Comparison of ENCODE assay signal across 22 cellular contexts in the genomic region with DNA sequence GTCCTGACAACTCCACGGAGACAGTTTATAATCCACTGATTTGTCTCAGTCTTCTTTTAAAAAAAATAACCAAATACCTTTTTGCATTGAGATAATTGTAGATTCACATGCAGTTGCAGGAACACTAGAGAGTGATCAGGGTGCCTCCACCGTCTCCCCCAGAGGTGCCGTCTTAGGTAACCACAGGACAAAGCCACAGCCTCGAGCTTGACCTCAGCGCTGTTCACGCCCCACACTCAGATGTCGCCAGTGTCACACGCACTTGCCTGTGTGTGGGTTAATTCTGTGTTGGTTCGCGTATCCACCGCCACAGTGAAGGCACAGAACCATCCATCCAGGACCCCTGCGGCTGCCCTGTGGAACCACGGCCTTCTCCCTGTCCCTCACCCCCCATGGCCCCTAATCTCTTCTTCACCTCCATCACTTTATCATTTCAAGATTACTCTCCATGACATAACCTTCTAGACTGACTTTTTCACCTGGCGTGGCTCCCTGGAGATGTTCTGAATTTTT.
"Had no signal": no experiment of that assay in that cellular context is flagged by ENCODE, and none has a peak within 500 bp of the region (broad histone marks: within the 10 kb centered on the region; RNA-seq: fewer than 3 reads in every experiment).

No MANE protein-coding gene starts in this region.

- H3K27me3 ChIP-seq: adrenal gland had no signal

- H3K36me3 Mint-ChIP-seq: activated naive CD8-positive, alpha-beta T cell treated with anti-CD3 and anti-CD28 coated beads, Interleukin-2, amount 10 ng/mL, durations not matched to agents 7 days and 5 days; WTC11 had no signal

- H3K4me1 ChIP-seq: adrenal gland had no signal

- H3K9me3 ChIP-seq: adrenal gland had no signal

- H3K9me3 Mint-ChIP-seq: activated naive CD8-positive, alpha-beta T cell treated with anti-CD3 and anti-CD28 coated beads, Interleukin-2, amount 10 ng/mL, durations not matched to agents 7 days and 5 days; T-helper 1 cell treated with Interleukin-12 subunit alpha and Interleukin-12 subunit beta and Interleukin-4 antibody, amounts not matched to agents 30 μg/mL and 1 μg/mL, for 36 hours had no signal

- H3K27me3 Mint-ChIP-seq: activated naive CD8-positive, alpha-beta T cell treated with anti-CD3 and anti-CD28 coated beads, Interleukin-2, amount 10 ng/mL, durations not matched to agents 7 days and 5 days had no signal

- DNase-seq: activated CD4-positive, alpha-beta T cell treated with anti-CD3 and anti-CD28 coated beads for 48 hours; activated CD4-positive, alpha-beta T cell treated with anti-CD3 and anti-CD28 coated beads, Interleukin-2, amount 50 U/mL, for 4 hours; activated CD4-positive, CD25-positive, alpha-beta regulatory T cell treated with anti-CD3 and anti-CD28 coated beads, Interleukin-2, amount 50 U/mL, for 72 hours; activated CD8-positive, alpha-beta memory T cell treated with anti-CD3 and anti-CD28 coated beads, Interleukin-2, amount 50 U/mL, for 48 hours; activated CD8-positive, alpha-beta T cell treated with anti-CD3 and anti-CD28 coated beads, Interleukin-2, amount 10 ng/mL, durations not matched to agents 7 days and 5 days; activated naive CD4-positive, alpha-beta T cell treated with anti-CD3 and anti-CD28 coated beads, Interleukin-2, amount 50 U/mL, for 16 hours; activated naive CD8-positive, alpha-beta T cell treated with anti-CD3 and anti-CD28 coated beads, Interleukin-2, amount 10 ng/mL, durations not matched to agents 7 days and 5 days; activated T-cell treated with anti-CD3 and anti-CD28 coated beads, Interleukin-2, amount 50 U/mL, for 1 hour; anterior cingulate cortex; IMR-90; Kasumi-1; KBM-7; NCI-H1930; NCI-H2171 treated with DMSO at 0.1 percent for 48 hours; NCI-H226; NCI-H526; NCI-H774; T-helper 9 cell had no signal

- H3K36me3 ChIP-seq: adrenal gland had no signal

- H3K27ac ChIP-seq: adrenal gland, SK-N-MC had no signal

- H3K4me3 ChIP-seq: adrenal gland, SK-N-MC had no signal

- H3K4me1 Mint-ChIP-seq: activated naive CD8-positive, alpha-beta T cell treated with anti-CD3 and anti-CD28 coated beads, Interleukin-2, amount 10 ng/mL, durations not matched to agents 7 days and 5 days had no signal

- ATAC-seq: activated CD8-positive, alpha-beta T cell treated with anti-CD3 and anti-CD28 coated beads, Interleukin-2, amount 10 ng/mL, durations not matched to agents 7 days and 5 days; WTC11 had no signal

- H3K27ac Mint-ChIP-seq: activated CD8-positive, alpha-beta T cell treated with anti-CD3 and anti-CD28 coated beads, Interleukin-2, amount 10 ng/mL, durations not matched to agents 7 days and 5 days; activated naive CD8-positive, alpha-beta T cell treated with anti-CD3 and anti-CD28 coated beads, Interleukin-2, amount 10 ng/mL, durations not matched to agents 7 days and 5 days; T-helper 1 cell treated with Interleukin-12 subunit alpha and Interleukin-12 subunit beta and Interleukin-4 antibody, amounts not matched to agents 30 μg/mL and 1 μg/mL, for 36 hours; WTC11 had no signal

- H3K4me3 Mint-ChIP-seq: activated CD8-positive, alpha-beta T cell treated with anti-CD3 and anti-CD28 coated beads, Interleukin-2, amount 10 ng/mL, durations not matched to agents 7 days and 5 days; activated naive CD8-positive, alpha-beta T cell treated with anti-CD3 and anti-CD28 coated beads, Interleukin-2, amount 10 ng/mL, durations not matched to agents 7 days and 5 days; T-helper 1 cell treated with Interleukin-12 subunit alpha and Interleukin-12 subunit beta and Interleukin-4 antibody, amounts not matched to agents 30 μg/mL and 1 μg/mL, for 36 hours; WTC11 had no signal
